Comparison of ENCODE assay signal across 8 cellular contexts in genomic region chr12:110468212-110469048, GRCh38. TPM values are rescaled to one million over a fixed set of nuclear protein-coding genes. Genes with fewer than 3 reads are reported as not detected.
DNase-seq lines count a peak whose midpoint lies in the region; ATAC-seq and TF ChIP-seq lines count a peak whose summit lies in the region.

FAM216A (plus strand) TSS chr12:110468845; CDS start chr12:110468876, 31 bp downstream.
GPN3 (minus strand) TSS chr12:110468257; CDS start chr12:110468203, 54 bp downstream.

- peak within 1 kb of the TSS; percentile 95 for H3K4me3 ChIP-seq in GM06990 (replicated peaks; ENCODE audit: low read depth, low read length)

- DNase-seq in GM06990 (ENCODE audit: extremely low read depth, insufficient read length) (peak; percentile 93), NCI-H1092 (lab: John Stamatoyannopoulos, UW) (peak; percentile 93), globus pallidus (ENCODE audit: low spot score) (peak; percentile 97), nucleus accumbens (lab: John Stamatoyannopoulos, UW) (peak; percentile 62 to 98 (median 93))

- peak within 1 kb of the TSS; percentile 99 for H3K4me3 Mint-ChIP-seq in activated naive CD4-positive, alpha-beta T cell treated with anti-CD3 and anti-CD28 coated beads, Interleukin-2, amount 50 U/mL, for 24 hours

- H3K9me3 Mint-ChIP-seq in activated naive CD4-positive, alpha-beta T cell treated with anti-CD3 and anti-CD28 coated beads, Interleukin-2, amount 50 U/mL, for 24 hours, result no peaks in the 10 kb centered on the region

- H3K36me3 ChIP-seq in GM06990 (ENCODE audit: control insufficient read depth, insufficient read depth, low read length), result peaks cover 3% of the 10 kb centered on the region; the same call in 1 of the 2 replicates

- H3K4me1 Mint-ChIP-seq in activated naive CD4-positive, alpha-beta T cell treated with anti-CD3 and anti-CD28 coated beads, Interleukin-2, amount 50 U/mL, for 24 hours, result peaks cover 53% of the 10 kb centered on the region

- H3K27ac ChIP-seq in temporal lobe (ENCODE audit: low read depth, low read length), result peak within 1 kb of the TSS; percentile 98

- peak within 1 kb of the TSS; percentile 99 for H3K27ac Mint-ChIP-seq in activated naive CD4-positive, alpha-beta T cell treated with anti-CD3 and anti-CD28 coated beads, Interleukin-2, amount 50 U/mL, for 24 hours

- TF ChIP-seq CTCF in GM06990 (IDR thresholded peaks at IDR 0.05; ENCODE audit: insufficient read depth, low read length, poor library complexity, severe bottlenecking), result no peak

- H3K36me3 Mint-ChIP-seq in activated naive CD4-positive, alpha-beta T cell treated with anti-CD3 and anti-CD28 coated beads, Interleukin-2, amount 50 U/mL, for 24 hours, result peaks cover 2% of the 10 kb centered on the region

- peak; percentile 71 for ATAC-seq in HG02588 (IDR thresholded peaks at IDR 0.05; ENCODE audit: unreplicated experiment)
- ATAC-seq in SK-N-SH treated with all-trans-retinoic acid at 6 μM for 48 hours, result peak; percentile 93

- no peaks in the 10 kb centered on the region for H3K27me3 Mint-ChIP-seq in activated naive CD4-positive, alpha-beta T cell treated with anti-CD3 and anti-CD28 coated beads, Interleukin-2, amount 50 U/mL, for 24 hours

- H3K27me3 ChIP-seq in GM06990 (replicated peaks; ENCODE audit: control insufficient read depth, insufficient read depth, low read length), result no peaks in the 10 kb centered on the region

TF ChIP-seq in SK-N-SH treated with all-trans-retinoic acid at 6 μM for 48 hours, 23 proteins besides CTCF, POLR2A, EP300 and RAD21:
- TF ChIP-seq CREB5 (CRISPR knock-in tag; IDR thresholded peaks at IDR 0.05; ENCODE audit: low read depth) (no peak), TSHZ2 (CRISPR knock-in tag; IDR thresholded peaks at IDR 0.05) (0 out of 2 replicates have a peak, but pooled peaks have one; percentile 36)

RNA-seq across cellular contexts. Expression of gene FAM216A, which starts in this region (rescaled TPM):
- total RNA-seq in temporal lobe, result 22.9 TPM

RNA-seq across cellular contexts. Expression of gene GPN3, which starts in this region (rescaled TPM):
- 15.2 TPM for total RNA-seq in temporal lobe

Comparison
In these comparisons a context has a peak if more than half of its experiments do, and no peak if none do; other contexts are left out.
1. Peak in every context shown above with its lines: DNase-seq, ATAC-seq, H3K4me3 ChIP-seq and H3K27ac ChIP-seq.